In genomic region chr3:160129459-160130061, GRCh38 we compare ENCODE assay signal across 8 cellular contexts.
A peak's percentile ranks its signal among the peaks of the same experiment; 100 is the strongest.
DNase-seq lines count a peak whose midpoint lies in the region; ATAC-seq, FAIRE-seq and TF ChIP-seq lines count a peak whose summit lies in the region.

No MANE protein-coding gene starts in this region.

- intact Hi-C loops in left cardiac atrium (cut with DNase I): no loop called here
- intact Hi-C loops in K562 (cut with micrococcal nuclease): loop anchor here (10.0 kb wide), 1 partner anchor 245 kb away; no protein-coding TSS in a partner anchor
- intact Hi-C loops in sciatic nerve (cut with DNase I): no loop called here
- intact Hi-C loops in stomach (cut with DNase I; ENCODE audit: low total_unique reads): no loop called here

- POLR2A ChIA-PET in K562 (lab: Yijun Ruan, JAX): no interaction called here

- H3K36me3 ChIP-seq in right atrium auricular region (no peaks in the 10 kb centered on the region), K562 (ENCODE audit: control insufficient read depth, insufficient read depth, low read length) (no peaks in the 10 kb centered on the region), tibial nerve (no peaks in the 10 kb centered on the region), stomach (no peaks in the 10 kb centered on the region)

- H3K9me3 ChIP-seq in right atrium auricular region (no peaks in the 10 kb centered on the region), K562 (replicated peaks; ENCODE audit: control insufficient read depth, insufficient read depth, low read depth, low read length) (no peaks in the 10 kb centered on the region), tibial nerve (no peaks in the 10 kb centered on the region), stomach (no peaks in the 10 kb centered on the region)

- TF ChIP-seq POLR2A in K562 (conservative IDR thresholded peaks at IDR 0.05) (no peak), tibial nerve (IDR thresholded peaks at IDR 0.05) (no peak), stomach (IDR thresholded peaks at IDR 0.05) (no peak)

- H3K27me3 ChIP-seq in right atrium auricular region (no peaks in the 10 kb centered on the region), K562 (ENCODE audit: control insufficient read depth in 2 of 2, insufficient read depth in 2 of 2, low read length in 2 of 2) (0 out of 5 replicates have a peak, but pooled peaks cover 0 to 3% of the 10 kb centered on the region in 2 experiments), tibial nerve (no peaks in the 10 kb centered on the region), stomach (no peaks in the 10 kb centered on the region)

- H3K27ac ChIP-seq in right atrium auricular region (peak overlapping the region in 1 of 2 donors; percentile 36), K562 (ENCODE audit: extremely low read depth, low read depth, low read length) (no peak overlapping the region), tibial nerve (no peak overlapping the region), stomach (no peak overlapping the region)

- in situ Hi-C loops in K562 (cut with MboI): no loop called here

- H3K79me2 ChIP-seq in K562 (ENCODE audit: control insufficient read depth, insufficient read depth, low read length): no peaks in the 10 kb centered on the region

- no peaks in the 10 kb centered on the region; the same call in 1 of the 2 replicates for H4K20me1 ChIP-seq in K562 (replicated peaks; ENCODE audit: control insufficient read depth, insufficient read depth, low read length)

- no TSS peak for BruUV-seq in K562 (replicated peaks; lab: Mats Ljungman, UMichigan)

- H3K9me1 ChIP-seq in K562 (ENCODE audit: control insufficient read depth, insufficient read depth, low read length): no peaks in the 10 kb centered on the region

- no peak for TF ChIP-seq RAD21 in K562 (CRISPR knock-in tag; conservative IDR thresholded peaks at IDR 0.05 in 1 of 2, IDR thresholded peaks at IDR 0.05 in 1 of 2)

- ATAC-seq in left cardiac atrium: peak; percentile 53 to 92
- no peak for ATAC-seq in K562
- peak; percentile 52 for ATAC-seq in sciatic nerve
- no peak for ATAC-seq in HG02798 (IDR thresholded peaks at IDR 0.05; ENCODE audit: poor library complexity, unreplicated experiment)

- CTCF ChIA-PET in K562 (lab: Yijun Ruan, JAX; ENCODE audit: low intra/inter-chr PET ratio): no interaction called here

- FAIRE-seq in K562 (lab: Jason Lieb, UNC): no peak

- H3K9ac ChIP-seq in K562 (ENCODE audit: insufficient read depth in 1 of 2, low read depth in 2 of 2, low read length in 2 of 2): no peak overlapping the region

- TF ChIP-seq EP300 in K562 (IDR thresholded peaks at IDR 0.05; ENCODE audit: low read length) (no peak), tibial nerve (IDR thresholded peaks at IDR 0.05) (peak in 1 of 2 donors; percentile 30), stomach (IDR thresholded peaks at IDR 0.05) (no peak)

- TF ChIP-seq CTCF in right atrium auricular region (IDR thresholded peaks at IDR 0.05) (no peak), K562 (IDR thresholded peaks at IDR 0.05 in 2 of 3, conservative IDR thresholded peaks at IDR 0.05 in 1 of 3; ENCODE audit: insufficient read depth in 2 of 3, low read depth in 1 of 3, low read length in 3 of 3) (no peak), tibial nerve (IDR thresholded peaks at IDR 0.05) (no peak), stomach (IDR thresholded peaks at IDR 0.05) (no peak)

- 3% methylated on average over 4 of the region's 4 CpGs for WGBS in K562 (ENCODE audit: insufficient coverage, low coverage, missing lambda C conversion rate)
- 19 to 25% methylated on average over 4 of the region's 4 CpGs for WGBS in tibial nerve, 2 donors
- WGBS in stomach, 5 donors: 30 to 50% (median 47%) methylated on average over 4 of the region's 4 CpGs

- no peak overlapping the region for H3K4me2 ChIP-seq in K562 (ENCODE audit: insufficient read depth, low read length)

- no peak for DNase-seq in left cardiac atrium
- no peak for DNase-seq in right atrium auricular region (ENCODE audit: low spot score)
- DNase-seq in HS-27A (ENCODE audit: low read depth): peak; percentile 27
- DNase-seq in K562 (ENCODE audit: extremely low read depth in 1 of 4, low spot score in 3 of 4): no peak
- no peak for DNase-seq in sciatic nerve (ENCODE audit: low spot score)
- DNase-seq in tibial nerve (ENCODE audit: low spot score in 2 of 2): no peak
- DNase-seq in stomach: no peak

- H3K4me3 ChIP-seq in right atrium auricular region: no peak overlapping the region
- H3K4me3 ChIP-seq in K562: no peak overlapping the region
- no peak overlapping the region for H3K4me3 ChIP-seq in tibial nerve
- no peak overlapping the region for H3K4me3 ChIP-seq in stomach

- no peak overlapping the region for H2AFZ ChIP-seq in K562 (ENCODE audit: low read depth, low read length)

- no peaks in the 10 kb centered on the region for H3K4me1 ChIP-seq in right atrium auricular region
- H3K4me1 ChIP-seq in K562 (replicated peaks in 1 of 2; ENCODE audit: control insufficient read depth in 2 of 2, insufficient read depth in 2 of 2, low read length in 2 of 2): no peaks in the 10 kb centered on the region; a peak in 1 of 5 replicates
- peaks cover 0 to 9% (median 0%) of the 10 kb centered on the region in 4 donors for H3K4me1 ChIP-seq in tibial nerve
- H3K4me1 ChIP-seq in stomach: peaks cover 0 to 9% (median 0%) of the 10 kb centered on the region in 4 donors

TF ChIP-seq in K562, 482 proteins besides CTCF, POLR2A, EP300 and RAD21:
- TF ChIP-seq ESRRA (IDR thresholded peaks at IDR 0.05; ENCODE audit: borderline replicate concordance, low read depth) (peak; percentile 44; the same call in 1 of the 2 replicates), CEBPG (CRISPR knock-in tag; IDR thresholded peaks at IDR 0.05) (no peak), CEBPG (tag; conservative IDR thresholded peaks at IDR 0.05 in 1 of 2, IDR thresholded peaks at IDR 0.05 in 1 of 2) (peak; percentile 10 to 70; a peak in 2 of 4 replicates), CXXC5 (CRISPR knock-in tag; IDR thresholded peaks at IDR 0.05) (no peak), NFXL1 (CRISPR knock-in tag; IDR thresholded peaks at IDR 0.05) (no peak)

Comparison
In these comparisons a context has a peak if more than half of its experiments do, and no peak if none do; other contexts are left out.
1. ATAC-seq: peak in left cardiac atrium (2 of 2) and sciatic nerve (single experiment); none in K562 (single experiment) and HG02798 (single experiment).